8 cellular contexts compared by ENCODE assay signal in the genomic region with DNA sequence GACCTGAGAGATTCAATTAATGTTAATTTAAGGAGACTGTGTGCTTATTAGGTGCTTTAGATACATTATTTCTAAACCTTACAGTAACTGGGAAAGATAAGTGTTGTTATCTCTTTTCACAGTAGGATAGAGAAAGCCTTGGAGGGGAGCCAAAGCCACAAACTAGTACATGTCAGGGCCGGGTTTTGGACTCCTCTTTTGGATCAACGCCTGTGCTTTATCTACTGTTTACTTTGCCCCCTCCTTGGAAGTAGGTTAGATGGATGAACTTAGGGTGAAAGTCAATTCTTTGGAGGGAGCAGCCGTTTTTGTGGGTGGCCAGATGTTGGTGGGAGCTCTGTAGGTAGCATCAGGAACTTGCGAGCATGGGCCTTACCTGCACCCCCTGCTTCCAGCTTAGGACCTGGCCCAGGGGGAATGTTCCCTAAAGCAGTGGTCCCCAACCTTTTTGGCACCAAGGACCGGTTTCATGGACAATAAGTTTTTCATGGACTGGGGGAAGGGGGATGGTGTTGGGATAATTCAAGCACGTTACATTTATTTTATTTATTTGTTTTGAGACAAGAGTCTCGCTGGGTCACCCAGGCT. TPM values are rescaled to one million over a fixed set of nuclear protein-coding genes. Genes with fewer than 3 reads are reported as not detected.
DNase-seq lines count a peak whose midpoint lies in the region; ATAC-seq and TF ChIP-seq lines count a peak whose summit lies in the region.

No MANE protein-coding gene starts in this region.

- H3K36me3 ChIP-seq in cardiac muscle cell (no peaks in the 10 kb centered on the region), OCI-LY7 (ENCODE audit: insufficient read depth, low read length) (no peaks in the 10 kb centered on the region)

- H3K4me1 ChIP-seq in cardiac muscle cell (ENCODE audit: low read depth) (peaks cover 12% of the 10 kb centered on the region), OCI-LY7 (ENCODE audit: insufficient read depth, low read length, poor library complexity, severe bottlenecking) (peaks cover 62% of the 10 kb centered on the region)

- DNase-seq in cardiac muscle cell (ENCODE audit: low read depth in 1 of 2, low spot score in 1 of 2) (peak; percentile 21 to 64), left cardiac atrium (no peak), OCI-LY7 (ENCODE audit: low spot score) (no peak), epithelial cell of prostate (ENCODE audit: low read depth, low spot score) (no peak), SHP77 (lab: John Stamatoyannopoulos, UW) (no peak), GM19238 (ENCODE audit: insufficient read length, low spot score) (no peak), NCI-H1048 (lab: John Stamatoyannopoulos, UW) (no peak)

- H3K27ac ChIP-seq in cardiac muscle cell (no peak overlapping the region), OCI-LY7 (ENCODE audit: low read depth, low read length, poor library complexity, severe bottlenecking) (peak overlapping the region; percentile 75), epithelial cell of prostate (peak overlapping the region; percentile 91)

- H3K27me3 ChIP-seq in cardiac muscle cell, result peaks cover 8% of the 10 kb centered on the region

- H3K4me2 ChIP-seq in OCI-LY7 (ENCODE audit: low read length), result peak overlapping the region; percentile 89

- H3K9me3 ChIP-seq in cardiac muscle cell (ENCODE audit: low read depth) (no peaks in the 10 kb centered on the region), OCI-LY7 (ENCODE audit: low read length) (no peaks in the 10 kb centered on the region)

- ATAC-seq in left cardiac atrium, result no peak
- no peak for ATAC-seq in GM21423 (IDR thresholded peaks at IDR 0.05; ENCODE audit: unreplicated experiment)

- H3K4me3 ChIP-seq in cardiac muscle cell, result no peak overlapping the region
- peak overlapping the region; percentile 76 for H3K4me3 ChIP-seq in OCI-LY7 (ENCODE audit: low read depth, low read length, poor library complexity, severe bottlenecking)

- intact Hi-C loops in left cardiac atrium (cut with DNase I) (no loop called here), OCI-LY7 (cut with micrococcal nuclease; ENCODE audit: unreplicated experiment) (loop anchor here (5.0 to 10.0 kb wide), 3 partner anchors 576 to 1187 kb away; partner anchors contain the start of genes RCOR3 and TRAF3IP3)

- POLR2A ChIA-PET in OCI-LY7 (lab: Charles Lee), result interaction anchor here (0.6 to 3.6 kb wide), 3 partner anchors 11 to 811 kb away, joined by 3 to 25 read pairs (median 3); no protein-coding TSS in a partner anchor

- BruUV-seq in OCI-LY7 (replicated peaks; lab: Mats Ljungman, UMichigan), result no TSS peak

- no peaks in the 10 kb centered on the region for H3K79me2 ChIP-seq in OCI-LY7 (ENCODE audit: insufficient read depth, low read depth, low read length)

- no peak overlapping the region for H2AFZ ChIP-seq in OCI-LY7 (ENCODE audit: low read length)

- CTCF ChIA-PET in OCI-LY7 (lab: Charles Lee; ENCODE audit: unreplicated experiment), result no interaction called here

- no peaks in the 10 kb centered on the region for H3K9me2 ChIP-seq in OCI-LY7 (ENCODE audit: insufficient read depth, low read length)

- no peaks in the 10 kb centered on the region for H4K20me1 ChIP-seq in OCI-LY7 (ENCODE audit: insufficient read depth, low read length)

- no peak for TF ChIP-seq CTCF in cardiac muscle cell (IDR thresholded peaks at IDR 0.05; ENCODE audit: low read depth, low read length)
- TF ChIP-seq CTCF in OCI-LY7 (conservative IDR thresholded peaks at IDR 0.05; ENCODE audit: low read length), result no peak

RNA-seq across cellular contexts. Expression of gene HHAT, which starts 1.7 kb away (rescaled TPM):
- total RNA-seq in cardiac muscle cell (5.0 and 8.4 TPM in 2 replicates), left cardiac atrium (1 to 10 TPM; 1.6 to 2.5 TPM), OCI-LY7 (2022) (9.5 and 11.1 TPM in 2 replicates)
- 3.6 and 6.1 TPM in 2 replicates for polyA plus RNA-seq in cardiac muscle cell
- total RNA-seq in OCI-LY7 (2014; rRNA removed; shearing (Covaris generic)), result 5.2 and 5.4 TPM in 2 replicates

Comparison
In these comparisons a context has a peak if more than half of its experiments do, and no peak if none do; other contexts are left out.
1. DNase-seq: peak in cardiac muscle cell (2 of 2); none in left cardiac atrium (single experiment), OCI-LY7 (single experiment), epithelial cell of prostate (single experiment), SHP77 (0 of 2), GM19238 (single experiment) and NCI-H1048 (single experiment).